ENCODE assay signal across 25 cellular contexts in genomic region chr6:34645627-34646026, GRCh38.
"Had no signal": no experiment of that assay in that cellular context is flagged by ENCODE, and none has a peak within 500 bp of the region (broad histone marks: within the 10 kb centered on the region; RNA-seq: fewer than 3 reads in every experiment).

No MANE protein-coding gene starts in this region.

- DNase-seq: activated CD4-positive, alpha-beta T cell treated with anti-CD3 and anti-CD28 coated beads, Interleukin-2, amount 50 U/mL, for 4 hours; activated CD8-positive, alpha-beta memory T cell treated with anti-CD3 and anti-CD28 coated beads, Interleukin-2, amount 50 U/mL, for 4 hours; activated T-cell treated with anti-CD3 and anti-CD28 coated beads, Interleukin-2, amount 50 U/mL, for 24 hours; amygdala; caudate nucleus; endodermal cell; foreskin keratinocyte; islet precursor cell; left ventricle myocardium inferior; mesendoderm; nephron progenitor cell; retina; stimulated activated CD4-positive, alpha-beta T cell treated with anti-CD3 and anti-CD28 coated beads, Interleukin-4, amount 100 ng/mL, for 24 hours; stimulated activated CD8-positive, alpha-beta memory T cell treated with anti-CD3 and anti-CD28 coated beads, Interleukin-4, amount 100 ng/mL, for 48 hours; stimulated activated naive CD4-positive, alpha-beta T cell; T-helper 2 cell; transverse colon had no signal

- H3K27ac Mint-ChIP-seq: activated T-cell treated with anti-CD3 and anti-CD28 coated beads, Interleukin-2, amount 50 U/mL, for 24 hours; activated T-helper 2 cell treated with anti-CD3 and anti-CD28 coated beads, Interferon-gamma antibody, Interleukin-2, Interleukin-4, amounts not matched to agents 10 μg/mL and 5 μg/mL and 100 μg/mL, durations not matched to agents 14 hours and 24 hours and 36 hours; endodermal cell; nephron progenitor cell; WTC11 had no signal

- ATAC-seq: foreskin keratinocyte, sciatic nerve, SK-N-SH treated with all-trans-retinoic acid at 6 μM for 48 hours, WTC11 had no signal

- H3K9me3 ChIP-seq: esophagus muscularis mucosa, left ventricle myocardium inferior, neutrophil, suprapubic skin, transverse colon had no signal

- H3K27ac ChIP-seq: esophagus muscularis mucosa, foreskin keratinocyte, left ventricle myocardium inferior, neutrophil, suprapubic skin, transverse colon had no signal

- H3K4me1 Mint-ChIP-seq: WTC11 had no signal

- H3K9me3 Mint-ChIP-seq: activated T-cell treated with anti-CD3 and anti-CD28 coated beads, Interleukin-2, amount 50 U/mL, for 24 hours; activated T-helper 2 cell treated with anti-CD3 and anti-CD28 coated beads, Interferon-gamma antibody, Interleukin-2, Interleukin-4, amounts not matched to agents 10 μg/mL and 5 μg/mL and 100 μg/mL, durations not matched to agents 14 hours and 24 hours and 36 hours; endodermal cell; nephron progenitor cell; WTC11 had no signal

- H3K4me1 ChIP-seq: foreskin keratinocyte, transverse colon had no signal

- H3K27me3 Mint-ChIP-seq: activated T-cell treated with anti-CD3 and anti-CD28 coated beads, Interleukin-2, amount 50 U/mL, for 24 hours had no signal

- H3K4me3 ChIP-seq: esophagus muscularis mucosa, left ventricle myocardium inferior, lung, suprapubic skin, transverse colon had no signal

- H3K27me3 ChIP-seq: esophagus muscularis mucosa, foreskin keratinocyte, neutrophil, suprapubic skin, transverse colon had no signal

- H3K36me3 ChIP-seq: transverse colon had no signal

- H3K4me3 Mint-ChIP-seq: activated T-cell treated with anti-CD3 and anti-CD28 coated beads, Interleukin-2, amount 50 U/mL, for 24 hours; endodermal cell; nephron progenitor cell; WTC11 had no signal
